Comparison of ENCODE assay signal across 1 cellular context in the genomic region with DNA sequence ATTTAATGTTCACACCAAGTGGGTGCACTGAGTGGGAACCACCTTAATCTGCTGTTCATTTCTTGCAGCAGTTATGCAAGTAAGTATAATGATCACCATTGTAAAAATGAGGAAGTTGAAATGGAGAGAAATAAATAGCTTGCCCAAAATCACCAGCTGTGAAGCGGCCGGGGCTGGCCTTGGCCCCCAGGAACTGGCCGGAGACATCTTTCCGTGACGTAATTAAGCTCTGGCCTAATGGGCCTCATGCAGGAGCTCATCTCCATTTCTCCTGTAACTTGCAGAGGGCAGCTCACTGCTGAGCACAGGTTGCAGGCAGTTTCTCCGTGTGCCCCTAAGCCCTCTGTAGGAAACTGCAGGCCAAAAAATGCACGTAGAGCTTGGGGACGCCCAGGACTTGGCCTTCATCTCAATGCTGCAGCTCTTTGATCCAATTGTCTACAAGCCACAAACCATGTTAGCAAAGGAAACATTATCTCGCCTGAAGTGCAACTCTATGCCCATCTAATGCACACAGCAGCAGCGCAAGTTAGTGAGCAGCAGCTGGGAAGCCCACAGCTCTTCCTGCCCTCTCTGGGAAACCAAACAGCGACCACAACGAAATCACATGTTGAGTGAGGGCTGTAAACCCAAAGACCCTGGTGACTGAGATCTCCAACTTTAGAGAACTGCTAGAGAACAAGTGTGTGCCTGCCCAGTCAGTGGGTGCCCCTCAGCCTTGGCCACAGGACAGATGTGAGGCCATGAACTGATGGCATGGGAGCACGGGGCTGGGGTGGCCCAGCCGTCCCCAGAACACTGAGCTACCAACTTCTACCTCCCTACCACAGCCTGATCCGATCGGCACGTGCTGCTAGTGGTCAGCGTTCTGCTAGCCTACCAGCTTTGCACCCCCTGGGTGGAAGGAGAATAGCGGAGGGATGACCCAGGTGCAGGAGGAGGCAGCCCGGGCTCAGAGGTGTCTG.
TF ChIP-seq lines count a peak whose summit lies in the region.

No MANE protein-coding gene starts in this region.

TF ChIP-seq in H1, 55 proteins besides CTCF, POLR2A, EP300 and RAD21 (continued from another document):
- TF ChIP-seq SAP30 (IDR thresholded peaks at IDR 0.05; ENCODE audit: insufficient read depth, insufficient replicate concordance, low read length) (no peak), TCF12 (IDR thresholded peaks at IDR 0.05; ENCODE audit: low read depth, low read length) (no peak), ATF2 (IDR thresholded peaks at IDR 0.05; ENCODE audit: low read length) (no peak), KDM5A (IDR thresholded peaks at IDR 0.05; ENCODE audit: low read length) (no peak), TBP (IDR thresholded peaks at IDR 0.05; ENCODE audit: low read depth, low read length) (no peak), JUN (IDR thresholded peaks at IDR 0.05; ENCODE audit: low read depth, low read length) (no peak), ZNF274 (IDR thresholded peaks at IDR 0.05; ENCODE audit: borderline replicate concordance, extremely low read depth, low read length) (no peak), CTBP2 (IDR thresholded peaks at IDR 0.05; ENCODE audit: borderline replicate concordance, insufficient read depth, insufficient read length, low read length) (no peak)
